Comparison of ENCODE assay signal across 13 cellular contexts in genomic region chr11:132844956-132845355, GRCh38.
DNase-seq lines count a peak whose midpoint lies in the region; ATAC-seq lines count a peak whose summit lies in the region.
"Had no signal": no experiment of that assay in that cellular context is flagged by ENCODE, and none has a peak within 500 bp of the region (broad histone marks: within the 10 kb centered on the region; RNA-seq: fewer than 3 reads in every experiment).

No MANE protein-coding gene starts in this region.

- ATAC-seq in HG03432 (IDR thresholded peaks at IDR 0.05; ENCODE audit: unreplicated experiment) (no peak), HG02870 (IDR thresholded peaks at IDR 0.05; ENCODE audit: unreplicated experiment) (no peak)

- no peaks in the 10 kb centered on the region for H3K27me3 ChIP-seq in MG63
- H3K27me3 ChIP-seq: transverse colon had no signal

- H3K9me3 ChIP-seq in MG63: no peaks in the 10 kb centered on the region
- H3K9me3 ChIP-seq: transverse colon had no signal

- H3K4me3 ChIP-seq in MG63: no peak overlapping the region
- H3K4me3 ChIP-seq: transverse colon had no signal

- DNase-seq in DMS153 (lab: John Stamatoyannopoulos, UW) (peak; percentile 24), MG63 (peak; percentile 53), astrocyte of the hippocampus (ENCODE audit: low read depth, low spot score) (peak; percentile 98), left kidney (ENCODE audit: low read depth, low spot score) (peak; percentile 30), GF-D8 (lab: John Stamatoyannopoulos, UW) (no peak)
- no peak for DNase-seq in activated effector memory CD4-positive, alpha-beta T cell treated with anti-CD3 and anti-CD28 coated beads, Interleukin-2, amount 50 U/mL, for 16 hours
- DNase-seq: activated CD4-positive, alpha-beta T cell treated with anti-CD3 and anti-CD28 coated beads for 48 hours; activated gamma-delta T cell; CD8-positive, alpha-beta memory T cell; NCI-H524 treated with DMSO at 0.1 percent for 48 hours; transverse colon had no signal

- H3K36me3 ChIP-seq in MG63: no peaks in the 10 kb centered on the region
- H3K36me3 ChIP-seq: transverse colon had no signal

Comparison
In these comparisons a context has a peak if more than half of its experiments do, and no peak if none do; other contexts are left out.
1. DNase-seq: peak in DMS153 (single experiment), MG63 (single experiment), astrocyte of the hippocampus (single experiment) and left kidney (single experiment); none in GF-D8 (single experiment) and activated effector memory CD4-positive, alpha-beta T cell treated with anti-CD3 and anti-CD28 coated beads, Interleukin-2, amount 50 U/mL, for 16 hours (single experiment).